ENCODE assay signal across 9 cellular contexts in genomic region chr15:94174399-94174802, GRCh38. TPM values are rescaled to one million over a fixed set of nuclear protein-coding genes. Genes with fewer than 3 reads are reported as not detected.
DNase-seq lines count a peak whose midpoint lies in the region; ATAC-seq and TF ChIP-seq lines count a peak whose summit lies in the region.
"Had no signal": no experiment of that assay in that cellular context is flagged by ENCODE, and none has a peak within 500 bp of the region (broad histone marks: within the 10 kb centered on the region; RNA-seq: fewer than 3 reads in every experiment).

No MANE protein-coding gene starts in this region.

- peaks cover 39% of the 10 kb centered on the region for H3K4me1 Mint-ChIP-seq in activated CD4-positive, alpha-beta T cell treated with anti-CD3 and anti-CD28 coated beads, Interleukin-2, amount 10 ng/mL, durations not matched to agents 24 days and 14 days
- peaks cover 23% of the 10 kb centered on the region for H3K4me1 Mint-ChIP-seq in activated CD4-positive, alpha-beta T cell treated with anti-CD3 and anti-CD28 coated beads, Interleukin-2, amount 10 ng/mL, durations not matched to agents 7 days and 5 days
- no peaks in the 10 kb centered on the region for H3K4me1 Mint-ChIP-seq in chondrocyte (ENCODE audit: low read depth)

- peak overlapping the region; percentile 8 for H3K27ac Mint-ChIP-seq in activated CD4-positive, alpha-beta T cell treated with anti-CD3 and anti-CD28 coated beads, Interleukin-2, amount 10 ng/mL, durations not matched to agents 24 days and 14 days
- H3K27ac Mint-ChIP-seq in activated CD4-positive, alpha-beta T cell treated with anti-CD3 and anti-CD28 coated beads, Interleukin-2, amount 10 ng/mL, durations not matched to agents 7 days and 5 days = no peak overlapping the region
- H3K27ac Mint-ChIP-seq in chondrocyte (ENCODE audit: unreplicated experiment) = no peak overlapping the region

- no peaks in the 10 kb centered on the region for H3K27me3 Mint-ChIP-seq in activated CD4-positive, alpha-beta T cell treated with anti-CD3 and anti-CD28 coated beads, Interleukin-2, amount 10 ng/mL, durations not matched to agents 24 days and 14 days
- peaks cover 10% of the 10 kb centered on the region for H3K27me3 Mint-ChIP-seq in activated CD4-positive, alpha-beta T cell treated with anti-CD3 and anti-CD28 coated beads, Interleukin-2, amount 10 ng/mL, durations not matched to agents 7 days and 5 days
- H3K27me3 Mint-ChIP-seq in chondrocyte (ENCODE audit: low read depth) = peaks cover 1% of the 10 kb centered on the region

- peaks cover 24% of the 10 kb centered on the region for H3K9me3 Mint-ChIP-seq in activated CD4-positive, alpha-beta T cell treated with anti-CD3 and anti-CD28 coated beads, Interleukin-2, amount 10 ng/mL, durations not matched to agents 24 days and 14 days
- peaks cover 2% of the 10 kb centered on the region for H3K9me3 Mint-ChIP-seq in activated CD4-positive, alpha-beta T cell treated with anti-CD3 and anti-CD28 coated beads, Interleukin-2, amount 10 ng/mL, durations not matched to agents 7 days and 5 days
- H3K9me3 Mint-ChIP-seq in chondrocyte (ENCODE audit: low read depth) = peaks cover 12% of the 10 kb centered on the region

- TF ChIP-seq CTCF in chondrocyte (IDR thresholded peaks at IDR 0.05) = no peak

- peak; percentile 66 for DNase-seq in activated CD4-positive, alpha-beta T cell treated with anti-CD3 and anti-CD28 coated beads, Interleukin-2, amount 10 ng/mL, durations not matched to agents 24 days and 14 days
- DNase-seq in activated CD4-positive, alpha-beta T cell treated with anti-CD3 and anti-CD28 coated beads, Interleukin-2, amount 10 ng/mL, durations not matched to agents 7 days and 5 days = no peak
- peak; percentile 89 for DNase-seq in OCI-M1 (lab: John Stamatoyannopoulos, UW)
- DNase-seq in glomerular visceral epithelial cell (ENCODE audit: extremely low spot score) = peak; percentile 46
- DNase-seq in NCI-H82 treated with DMSO at 0.1 percent for 48 hours (lab: John Stamatoyannopoulos, UW; ENCODE audit: unreplicated experiment) = no peak
- no peak for DNase-seq in chondrocyte (ENCODE audit: low spot score)
- DNase-seq: naive thymus-derived CD8-positive, alpha-beta T cell had no signal

- peak; percentile 86 for ATAC-seq in HG02798 (IDR thresholded peaks at IDR 0.05; ENCODE audit: poor library complexity, unreplicated experiment)
- ATAC-seq in HG03025 (IDR thresholded peaks at IDR 0.05; ENCODE audit: low FRiP score, unreplicated experiment) = no peak

- H3K4me3 Mint-ChIP-seq in activated CD4-positive, alpha-beta T cell treated with anti-CD3 and anti-CD28 coated beads, Interleukin-2, amount 10 ng/mL, durations not matched to agents 24 days and 14 days = peak overlapping the region; percentile 28
- no peak overlapping the region for H3K4me3 Mint-ChIP-seq in activated CD4-positive, alpha-beta T cell treated with anti-CD3 and anti-CD28 coated beads, Interleukin-2, amount 10 ng/mL, durations not matched to agents 7 days and 5 days
- H3K4me3 Mint-ChIP-seq in chondrocyte (ENCODE audit: unreplicated experiment) = no peak overlapping the region
- H3K4me3 Mint-ChIP-seq: naive thymus-derived CD8-positive, alpha-beta T cell had no signal

- intact Hi-C loops in activated CD4-positive, alpha-beta T cell treated with anti-CD3 and anti-CD28 coated beads, Interleukin-2, amount 10 ng/mL, durations not matched to agents 24 days and 14 days (cut with micrococcal nuclease) = loop anchor here (1.0 kb wide), 4 partner anchors 32 to 132 kb away; partner anchors contain the start of gene MCTP2

- peaks cover 10% of the 10 kb centered on the region for H3K36me3 Mint-ChIP-seq in activated CD4-positive, alpha-beta T cell treated with anti-CD3 and anti-CD28 coated beads, Interleukin-2, amount 10 ng/mL, durations not matched to agents 24 days and 14 days (ENCODE audit: low read depth)
- peaks cover 2% of the 10 kb centered on the region for H3K36me3 Mint-ChIP-seq in activated CD4-positive, alpha-beta T cell treated with anti-CD3 and anti-CD28 coated beads, Interleukin-2, amount 10 ng/mL, durations not matched to agents 7 days and 5 days (ENCODE audit: low read depth)
- no peaks in the 10 kb centered on the region for H3K36me3 Mint-ChIP-seq in chondrocyte (ENCODE audit: low read depth)
- H3K36me3 Mint-ChIP-seq: naive thymus-derived CD8-positive, alpha-beta T cell had no signal

- POLR2A ChIA-PET in activated CD4-positive, alpha-beta T cell treated with anti-CD3 and anti-CD28 coated beads, Interleukin-2, amount 10 ng/mL, durations not matched to agents 7 days and 5 days (lab: Charles Lee) = interaction anchor here (0.6 kb wide), 2 partner anchors 61 to 123 kb away, joined by 9 to 10 read pairs; no protein-coding TSS in a partner anchor

- CTCF ChIA-PET in activated CD4-positive, alpha-beta T cell treated with anti-CD3 and anti-CD28 coated beads, Interleukin-2, amount 10 ng/mL, durations not matched to agents 7 days and 5 days (lab: Charles Lee) = interaction anchor here (1.7 to 2.0 kb wide), 2 partner anchors 10 to 150 kb away, joined by 10 read pairs; no protein-coding TSS in a partner anchor

RNA-seq across cellular contexts. Expression of gene MCTP2, which starts 57.0 kb away (rescaled TPM):
- 49.8 and 58.9 TPM in 2 replicates for total RNA-seq in activated CD4-positive, alpha-beta T cell treated with anti-CD3 and anti-CD28 coated beads, Interleukin-2, amount 10 ng/mL, durations not matched to agents 24 days and 14 days
- 10 to 100 TPM; 17.0 to 17.2 TPM for total RNA-seq in activated CD4-positive, alpha-beta T cell treated with anti-CD3 and anti-CD28 coated beads, Interleukin-2, amount 10 ng/mL, durations not matched to agents 7 days and 5 days
- 3.6 to 4.5 TPM (median 4.0 TPM) in 3 replicates for total RNA-seq in chondrocyte

Comparison
In these comparisons a context has a peak if more than half of its experiments do, and no peak if none do; other contexts are left out.
1. DNase-seq: peak in activated CD4-positive, alpha-beta T cell treated with anti-CD3 and anti-CD28 coated beads, Interleukin-2, amount 10 ng/mL, durations not matched to agents 24 days and 14 days (single experiment), OCI-M1 (single experiment) and glomerular visceral epithelial cell (single experiment); none in activated CD4-positive, alpha-beta T cell treated with anti-CD3 and anti-CD28 coated beads, Interleukin-2, amount 10 ng/mL, durations not matched to agents 7 days and 5 days (single experiment), NCI-H82 treated with DMSO at 0.1 percent for 48 hours (single experiment) and chondrocyte (single experiment).